Comparison of ENCODE assay signal across 8 cellular contexts in the genomic region with DNA sequence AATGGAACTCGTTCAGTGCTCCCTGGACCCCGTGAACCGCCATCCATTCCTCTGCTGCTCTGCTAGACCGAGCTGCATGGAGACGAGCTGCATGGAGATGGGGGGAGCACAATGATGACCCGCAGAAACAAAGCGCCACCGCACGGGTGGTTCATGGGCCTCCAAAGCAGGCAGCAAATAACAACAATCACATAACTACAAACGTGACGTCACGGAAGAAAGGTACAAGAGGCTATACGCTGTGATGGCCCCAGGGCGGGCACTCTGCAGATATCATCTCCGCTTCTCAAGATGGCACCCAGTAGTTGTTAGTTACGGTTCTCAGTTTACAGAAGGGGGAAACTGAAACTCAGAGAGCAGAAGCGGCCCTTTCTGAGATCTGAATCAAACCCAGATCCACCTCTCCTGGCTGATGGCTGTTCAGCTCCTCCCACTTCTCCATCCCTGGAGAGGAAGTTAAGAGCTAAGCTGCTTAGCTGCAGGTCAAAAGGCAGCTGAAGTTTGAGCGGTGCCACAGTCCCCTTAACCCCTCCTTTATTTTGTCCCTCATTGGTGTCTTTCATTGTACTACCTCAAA. TPM values are rescaled to one million over a fixed set of nuclear protein-coding genes. Genes with fewer than 3 reads are reported as not detected.
DNase-seq lines count a peak whose midpoint lies in the region; ATAC-seq lines count a peak whose summit lies in the region.

No MANE protein-coding gene starts in this region.

- ATAC-seq in left ventricle myocardium superior (no peak), HG02885 (IDR thresholded peaks at IDR 0.05; ENCODE audit: poor library complexity, unreplicated experiment) (peak; percentile 43), GM18861 (IDR thresholded peaks at IDR 0.05; ENCODE audit: unreplicated experiment) (no peak)

- H3K4me3 ChIP-seq in ectodermal cell (ENCODE audit: insufficient read depth, low read depth, low read length), result peak overlapping the region; percentile 2

- no peaks in the 10 kb centered on the region for H3K9me3 ChIP-seq in ectodermal cell (ENCODE audit: control insufficient read depth, low read length)

- intact Hi-C loops in left ventricle myocardium superior (cut with micrococcal nuclease) (no loop called here), cardiac septum (cut with DNase I) (loop anchor here (5.0 to 10.0 kb wide), 3 partner anchors 116 to 243 kb away; partner anchors contain the start of genes ZNF506 and ZNF93)

- no peaks in the 10 kb centered on the region for H3K27me3 ChIP-seq in ectodermal cell (ENCODE audit: control insufficient read depth, insufficient read depth, low read length, poor library complexity, severe bottlenecking)

- WGBS in ectodermal cell, 2 experiments, result 85 to 88% methylated on average over 18 of the region's 18 CpGs

- peaks cover 10% of the 10 kb centered on the region for H3K4me1 ChIP-seq in ectodermal cell (ENCODE audit: control insufficient read depth, insufficient read depth, low read length)

- H3K27ac ChIP-seq in ectodermal cell (ENCODE audit: insufficient read depth, low read depth, low read length, poor library complexity, severe bottlenecking), result no peak overlapping the region

- peaks cover 21% of the 10 kb centered on the region for H3K36me3 ChIP-seq in ectodermal cell (ENCODE audit: control insufficient read depth, insufficient read depth, low read length)

- DNase-seq in left ventricle myocardium superior (peak; percentile 23), cardiac septum (ENCODE audit: low spot score) (no peak), RPMI8226 (peak; percentile 58), DMS153 (lab: John Stamatoyannopoulos, UW) (no peak)
- DNase-seq in stimulated activated CD4-positive, alpha-beta T cell treated with anti-CD3 and anti-CD28 coated beads, Interleukin-4, amount 100 ng/mL, for 1 hour, result peak; percentile 15

RNA-seq across cellular contexts. Expression of gene ATP13A1, which starts 1.7 kb away (rescaled TPM):
- total RNA-seq in left ventricle myocardium superior, result 21.6 TPM
- total RNA-seq in cardiac septum, result 20.1 TPM
- polyA plus RNA-seq in ectodermal cell (2013, experiment 1 of 4), result 52.6 TPM
- polyA plus RNA-seq in ectodermal cell (2013, experiment 2 of 4), result 56.6 TPM
- 35.6 TPM for polyA plus RNA-seq in ectodermal cell (2013, experiment 3 of 4)
- 44.9 TPM for polyA plus RNA-seq in ectodermal cell (2013, experiment 4 of 4)

RNA-seq across cellular contexts. Expression of gene ZNF101, which starts 6.9 kb away (rescaled TPM):
- 3.7 TPM for total RNA-seq in left ventricle myocardium superior
- 2.9 TPM for total RNA-seq in cardiac septum
- 23.1 TPM for polyA plus RNA-seq in ectodermal cell (2013, experiment 1 of 4)
- 21.6 TPM for polyA plus RNA-seq in ectodermal cell (2013, experiment 2 of 4)
- polyA plus RNA-seq in ectodermal cell (2013, experiment 3 of 4), result 15.1 TPM
- polyA plus RNA-seq in ectodermal cell (2013, experiment 4 of 4), result 13.8 TPM

RNA-seq across cellular contexts. Expression of gene GMIP, which starts 18.3 kb away (rescaled TPM):
- total RNA-seq in left ventricle myocardium superior (4.2 TPM), cardiac septum (3.5 TPM)
- polyA plus RNA-seq in ectodermal cell (2013, experiment 1 of 4), result 17.1 TPM
- polyA plus RNA-seq in ectodermal cell (2013, experiment 2 of 4), result 12.2 TPM
- polyA plus RNA-seq in ectodermal cell (2013, experiment 3 of 4), result 10.1 TPM
- 15.5 TPM for polyA plus RNA-seq in ectodermal cell (2013, experiment 4 of 4)

RNA-seq across cellular contexts. Expression of gene LPAR2, which starts 33.7 kb away (rescaled TPM):
- total RNA-seq in left ventricle myocardium superior, result 1.6 TPM
- 1.9 TPM for total RNA-seq in cardiac septum
- 80.1 TPM for polyA plus RNA-seq in ectodermal cell (2013, experiment 1 of 4)
- 77.2 TPM for polyA plus RNA-seq in ectodermal cell (2013, experiment 2 of 4)
- polyA plus RNA-seq in ectodermal cell (2013, experiment 3 of 4), result 68.3 TPM
- polyA plus RNA-seq in ectodermal cell (2013, experiment 4 of 4), result 87.8 TPM

RNA-seq across cellular contexts. Expression of gene PBX4, which starts 43.3 kb away (rescaled TPM):
- total RNA-seq in left ventricle myocardium superior (0.42 TPM), cardiac septum (not detected)
- polyA plus RNA-seq in ectodermal cell (2013, experiment 1 of 4), result 9.6 TPM
- 5.2 TPM for polyA plus RNA-seq in ectodermal cell (2013, experiment 2 of 4)
- 8.6 TPM for polyA plus RNA-seq in ectodermal cell (2013, experiment 3 of 4)
- 9.8 TPM for polyA plus RNA-seq in ectodermal cell (2013, experiment 4 of 4)

Comparison
In these comparisons a context has a peak if more than half of its experiments do, and no peak if none do; other contexts are left out.
1. DNase-seq: peak in left ventricle myocardium superior (single experiment), RPMI8226 (single experiment) and stimulated activated CD4-positive, alpha-beta T cell treated with anti-CD3 and anti-CD28 coated beads, Interleukin-4, amount 100 ng/mL, for 1 hour (single experiment); none in cardiac septum (single experiment) and DMS153 (single experiment).